16 cellular contexts compared by ENCODE assay signal in genomic region chr5:1055896-1056610, GRCh38. TPM values are rescaled to one million over a fixed set of nuclear protein-coding genes. Genes with fewer than 3 reads are reported as not detected.
DNase-seq lines count a peak whose midpoint lies in the region; ATAC-seq, FAIRE-seq and TF ChIP-seq lines count a peak whose summit lies in the region.
"Had no signal": no experiment of that assay in that cellular context is flagged by ENCODE, and none has a peak within 500 bp of the region (broad histone marks: within the 10 kb centered on the region; RNA-seq: fewer than 3 reads in every experiment).

No MANE protein-coding gene starts in this region.

- H3K36me3 ChIP-seq in left ventricle myocardium inferior (peaks cover 97% of the 10 kb centered on the region), right atrium auricular region (peaks cover 72% of the 10 kb centered on the region), kidney (ENCODE audit: control insufficient read depth in 1 of 2, insufficient read depth in 2 of 2, low read length in 2 of 2) (peaks cover 35 to 53% of the 10 kb centered on the region in 2 donors), psoas muscle (ENCODE audit: insufficient read depth in 1 of 2, low read depth in 1 of 2) (peaks cover 0 to 14% of the 10 kb centered on the region in 2 donors)

- H3K27ac ChIP-seq in left ventricle myocardium inferior (replicated peaks) (no peak overlapping the region), right atrium auricular region (no peak overlapping the region), RWPE1 (peak overlapping the region; percentile 30), kidney (ENCODE audit: low read depth in 2 of 2, low read length in 2 of 2) (no peak overlapping the region), psoas muscle (no peak overlapping the region)
- H3K27ac ChIP-seq: SJSA1 had no signal

- FAIRE-seq in kidney (lab: Jason Lieb, UNC) (no peak), GM19239 (lab: Jason Lieb, UNC) (no peak)

- ATAC-seq in psoas muscle, result no peak

- TF ChIP-seq CTCF in left ventricle myocardium inferior (IDR thresholded peaks at IDR 0.05; ENCODE audit: borderline replicate concordance), result no peak
- no peak for TF ChIP-seq CTCF in right atrium auricular region (IDR thresholded peaks at IDR 0.05)
- no peak for TF ChIP-seq CTCF in RWPE1 (conservative IDR thresholded peaks at IDR 0.05; ENCODE audit: low read depth)
- no peak for TF ChIP-seq CTCF in kidney (IDR thresholded peaks at IDR 0.05; ENCODE audit: borderline replicate concordance, extremely low read depth, insufficient read depth)
- no peak for TF ChIP-seq CTCF in psoas muscle (IDR thresholded peaks at IDR 0.05)

- H3K4me1 ChIP-seq in left ventricle myocardium inferior (peaks cover 36% of the 10 kb centered on the region), right atrium auricular region (peaks cover 0 to 6% of the 10 kb centered on the region in 2 donors), kidney (ENCODE audit: control insufficient read depth in 1 of 2, insufficient read depth in 1 of 2, low read depth in 1 of 2, low read length in 2 of 2) (peaks cover 0 to 4% of the 10 kb centered on the region in 2 donors), psoas muscle (no peaks in the 10 kb centered on the region)

- POLR2A ChIA-PET in RWPE1 (lab: Yijun Ruan, JAX; ENCODE audit: low non-redundant PET), result no interaction called here

- no peak overlapping the region for H3K4me3 ChIP-seq in left ventricle myocardium inferior
- H3K4me3 ChIP-seq in right atrium auricular region, result no peak overlapping the region
- H3K4me3 ChIP-seq in kidney (ENCODE audit: low read length in 2 of 2), result no peak overlapping the region
- no peak overlapping the region for H3K4me3 ChIP-seq in psoas muscle
- H3K4me3 ChIP-seq: SJSA1 had no signal

- intact Hi-C loops in left ventricle myocardium inferior (cut with micrococcal nuclease) (no loop called here), kidney (cut with DNase I) (no loop called here), psoas muscle (cut with DNase I) (no loop called here)

- peak; percentile 14 for DNase-seq in left ventricle myocardium inferior
- no peak for DNase-seq in right atrium auricular region (ENCODE audit: low spot score)
- DNase-seq in RWPE1 (ENCODE audit: low spot score), result no peak
- peak; percentile 68 for DNase-seq in kidney
- peak; percentile 11 to 56 for DNase-seq in psoas muscle
- no peak for DNase-seq in GM19239 (ENCODE audit: insufficient read length, low spot score)
- no peak for DNase-seq in NCI-H524 treated with DMSO at 0.1 percent for 48 hours (lab: John Stamatoyannopoulos, UW)
- DNase-seq: ACHN; CD4-positive, alpha-beta T cell; KG1; NCI-H1417 treated with DMSO at 0.1 percent for 48 hours; NCI-H1930; NCI-H2171; NCI-H446; RPMI8226 had no signal

- CTCF ChIA-PET in RWPE1 (lab: Yijun Ruan, JAX), result no interaction called here

- H3K9ac ChIP-seq in kidney (ENCODE audit: low read length in 2 of 2), result no peak overlapping the region

- 93 to 95% (median 94%) methylated on average over 39 of the region's 39 CpGs for WGBS in psoas muscle, 3 donors

- no peaks in the 10 kb centered on the region for H3K9me3 ChIP-seq in left ventricle myocardium inferior (replicated peaks)
- no peaks in the 10 kb centered on the region for H3K9me3 ChIP-seq in right atrium auricular region
- H3K9me3 ChIP-seq in kidney (ENCODE audit: control insufficient read depth in 1 of 2, low read length in 2 of 2), result no peaks in the 10 kb centered on the region
- no peaks in the 10 kb centered on the region for H3K9me3 ChIP-seq in psoas muscle
- H3K9me3 ChIP-seq: SJSA1 had no signal

- H3K27me3 ChIP-seq in left ventricle myocardium inferior (ENCODE audit: low read depth) (no peaks in the 10 kb centered on the region), right atrium auricular region (no peaks in the 10 kb centered on the region), psoas muscle (ENCODE audit: insufficient read depth in 3 of 3, low read length in 2 of 3) (peaks cover 0 to 16% (median 0%) of the 10 kb centered on the region in 3 donors)
- H3K27me3 ChIP-seq: SJSA1 had no signal

RNA-seq across cellular contexts. Expression of gene NKD2, which starts 47.5 kb away (rescaled TPM):
- 3.7 TPM for total RNA-seq in left ventricle myocardium inferior
- total RNA-seq in right atrium auricular region, result 1 to 10 TPM; 2.4 to 2.8 TPM
- total RNA-seq in kidney, result 14.1 TPM
- polyA plus RNA-seq in kidney (ENCODE audit: insufficient read depth, low read depth, low replicate concordance), result 7.9 TPM
- total RNA-seq in psoas muscle, result under 1 TPM in 3 of 4 donors, not detected in 1; 0.59 to 0.96 (median 0.83) TPM
- polyA plus RNA-seq in psoas muscle, result under 1 TPM; 0.08 to 0.68 (median 0.35) TPM

RNA-seq across cellular contexts. Expression of gene SLC12A7, which starts 55.8 kb away (rescaled TPM):
- total RNA-seq in left ventricle myocardium inferior (140 TPM), right atrium auricular region (10 to 100 TPM; 28.5 to 42.3 TPM), kidney (92.9 TPM), psoas muscle (10 to 100 TPM in 3 of 4 donors, 1 to 10 TPM in 1; 4.5 to 22.0 (median 15.1) TPM)
- polyA plus RNA-seq in kidney (ENCODE audit: insufficient read depth, low read depth, low replicate concordance) (28.2 TPM), psoas muscle (1 to 10 TPM; 2.3 to 3.8 (median 2.3) TPM)

Comparison
In these comparisons a context has a peak if more than half of its experiments do, and no peak if none do; other contexts are left out.
1. DNase-seq: peak in left ventricle myocardium inferior (single experiment), kidney (single experiment) and psoas muscle (2 of 2); none in right atrium auricular region (single experiment), RWPE1 (single experiment), GM19239 (single experiment) and NCI-H524 treated with DMSO at 0.1 percent for 48 hours (single experiment).